Comparison of ENCODE assay signal across 6 cellular contexts in the genomic region with DNA sequence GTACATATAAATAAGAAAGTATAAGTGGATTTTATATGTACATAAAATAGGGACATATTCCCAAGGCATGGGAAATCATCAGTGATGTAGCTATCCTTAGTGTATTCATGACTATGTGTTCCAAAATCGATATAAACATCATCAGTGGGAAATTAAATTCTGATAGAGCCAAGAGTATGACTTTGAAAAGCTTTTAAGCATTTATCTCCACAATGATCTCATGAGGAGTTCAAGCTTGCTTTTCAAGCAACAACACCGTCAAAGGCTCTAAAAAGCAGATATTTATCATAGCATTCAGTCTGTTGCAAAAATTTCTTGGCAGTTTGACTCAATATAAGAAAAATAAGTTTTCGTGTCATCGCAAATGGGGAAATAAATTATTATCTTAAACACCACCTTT. TPM values are rescaled to one million over a fixed set of nuclear protein-coding genes. Genes with fewer than 3 reads are reported as not detected.
"Had no signal": no experiment of that assay in that cellular context is flagged by ENCODE, and none has a peak within 500 bp of the region (broad histone marks: within the 10 kb centered on the region; RNA-seq: fewer than 3 reads in every experiment).

No MANE protein-coding gene starts in this region.

- H3K4me3 ChIP-seq: K562 had no signal

- DNase-seq: IMR-90, KBM-7 had no signal

- H3K27ac ChIP-seq: HL-60 had no signal

- ATAC-seq: HepG2, K562 had no signal

RNA-seq across cellular contexts. Expression of a gene that starts 14.5 kb away (rescaled TPM):
- polyA plus RNA-seq: HepG2, IgD-negative memory B cell had no signal
